ENCODE assay signal across 1 cellular context in the genomic region with DNA sequence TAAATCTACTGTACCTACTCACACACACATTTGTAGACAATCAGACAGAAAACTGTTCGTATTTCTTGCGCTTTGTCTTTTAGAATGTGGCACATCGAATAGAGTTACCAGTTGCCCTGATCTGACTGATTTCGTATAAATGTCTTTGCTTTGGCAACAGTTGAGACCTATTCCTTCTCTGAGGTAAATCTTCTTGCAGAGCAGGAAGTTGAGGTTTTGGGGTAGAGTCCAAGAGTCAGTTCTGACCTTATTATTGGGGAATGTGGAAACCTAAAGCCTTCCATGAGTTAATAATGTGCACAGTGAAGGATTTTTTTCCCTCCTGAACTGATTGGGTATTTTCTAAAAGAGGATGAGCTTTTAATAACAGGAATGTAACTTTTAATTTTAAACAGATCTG.
TF ChIP-seq lines count a peak whose summit lies in the region.

No MANE protein-coding gene starts in this region.

TF ChIP-seq in IMR-90, 13 proteins besides CTCF, POLR2A, EP300 and RAD21:
- TF ChIP-seq, protein P1, sequence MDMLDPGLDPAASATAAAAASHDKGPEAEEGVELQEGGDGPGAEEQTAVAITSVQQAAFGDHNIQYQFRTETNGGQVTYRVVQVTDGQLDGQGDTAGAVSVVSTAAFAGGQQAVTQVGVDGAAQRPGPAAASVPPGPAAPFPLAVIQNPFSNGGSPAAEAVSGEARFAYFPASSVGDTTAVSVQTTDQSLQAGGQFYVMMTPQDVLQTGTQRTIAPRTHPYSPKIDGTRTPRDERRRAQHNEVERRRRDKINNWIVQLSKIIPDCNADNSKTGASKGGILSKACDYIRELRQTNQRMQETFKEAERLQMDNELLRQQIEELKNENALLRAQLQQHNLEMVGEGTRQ (IDR thresholded peaks at IDR 0.05; ENCODE audit: low read depth, low read length) = no peak
- TF ChIP-seq NFE2L2 (IDR thresholded peaks at IDR 0.05; ENCODE audit: low read depth, low read length) (no peak), FOS (IDR thresholded peaks at IDR 0.05; ENCODE audit: low read depth, low read length) (no peak), BHLHE40 (IDR thresholded peaks at IDR 0.05; ENCODE audit: low read depth, low read length) (no peak), CHD1 (IDR thresholded peaks at IDR 0.05; ENCODE audit: low read depth, low read length) (no peak), MAZ (IDR thresholded peaks at IDR 0.05; ENCODE audit: borderline replicate concordance, low read depth, low read length) (no peak), CEBPB (IDR thresholded peaks at IDR 0.05; ENCODE audit: low read depth, low read length) (peak; percentile 79), MAFK (IDR thresholded peaks at IDR 0.05; ENCODE audit: low read depth, low read length) (0 out of 2 replicates have a peak, but pooled peaks have one; percentile 19), RCOR1 (IDR thresholded peaks at IDR 0.05; ENCODE audit: insufficient replicate concordance, low read length) (no peak), RFX5 (IDR thresholded peaks at IDR 0.05; ENCODE audit: low read depth, low read length) (no peak)
- TF ChIP-seq, protein P2, sequence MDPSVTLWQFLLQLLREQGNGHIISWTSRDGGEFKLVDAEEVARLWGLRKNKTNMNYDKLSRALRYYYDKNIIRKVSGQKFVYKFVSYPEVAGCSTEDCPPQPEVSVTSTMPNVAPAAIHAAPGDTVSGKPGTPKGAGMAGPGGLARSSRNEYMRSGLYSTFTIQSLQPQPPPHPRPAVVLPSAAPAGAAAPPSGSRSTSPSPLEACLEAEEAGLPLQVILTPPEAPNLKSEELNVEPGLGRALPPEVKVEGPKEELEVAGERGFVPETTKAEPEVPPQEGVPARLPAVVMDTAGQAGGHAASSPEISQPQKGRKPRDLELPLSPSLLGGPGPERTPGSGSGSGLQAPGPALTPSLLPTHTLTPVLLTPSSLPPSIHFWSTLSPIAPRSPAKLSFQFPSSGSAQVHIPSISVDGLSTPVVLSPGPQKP (IDR thresholded peaks at IDR 0.05; ENCODE audit: borderline replicate concordance, low read depth, low read length) = no peak
